ENCODE assay signal across 13 cellular contexts in the genomic region with DNA sequence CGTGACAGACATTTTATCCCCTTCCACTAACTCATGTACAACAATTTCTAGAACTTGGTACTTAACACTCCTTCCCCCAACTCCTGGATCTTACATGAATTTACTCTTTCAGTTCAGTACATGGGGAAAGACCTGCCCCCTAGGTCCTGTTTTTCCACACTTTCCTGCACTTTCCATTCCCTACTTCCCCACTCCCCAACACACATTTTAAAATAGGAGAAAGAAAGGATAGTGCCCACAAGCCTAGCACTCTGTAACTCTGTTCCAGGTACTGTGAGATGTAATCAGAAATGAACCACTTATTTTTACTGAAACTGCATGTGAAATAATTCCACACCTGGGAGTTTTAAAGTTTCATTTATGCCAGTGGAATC. TPM values are rescaled to one million over a fixed set of nuclear protein-coding genes. Genes with fewer than 3 reads are reported as not detected.
DNase-seq lines count a peak whose midpoint lies in the region; ATAC-seq and TF ChIP-seq lines count a peak whose summit lies in the region.
"Had no signal": no experiment of that assay in that cellular context is flagged by ENCODE, and none has a peak within 500 bp of the region (broad histone marks: within the 10 kb centered on the region; RNA-seq: fewer than 3 reads in every experiment).

No MANE protein-coding gene starts in this region.

- H3K27me3 ChIP-seq in right cardiac atrium (ENCODE audit: control insufficient read depth, insufficient read depth) (no peaks in the 10 kb centered on the region), right atrium auricular region (peaks cover 0 to 9% of the 10 kb centered on the region in 2 donors), mucosa of stomach (ENCODE audit: control insufficient read depth, insufficient read depth, low read length) (no peaks in the 10 kb centered on the region)

- H3K4me1 ChIP-seq in right cardiac atrium (ENCODE audit: control insufficient read depth, insufficient read depth, low read length) (no peaks in the 10 kb centered on the region), right atrium auricular region (peaks cover 0 to 10% of the 10 kb centered on the region in 2 donors), mucosa of stomach (ENCODE audit: control insufficient read depth, insufficient read depth, low read length) (peaks cover 14% of the 10 kb centered on the region)

- intact Hi-C loops in right cardiac atrium (cut with DNase I) = no loop called here

- no peak for TF ChIP-seq CTCF in right atrium auricular region (IDR thresholded peaks at IDR 0.05)

- WGBS in right cardiac atrium = 90% methylated on average over 1 of the region's 1 CpG

- H3K9me3 ChIP-seq in right cardiac atrium (ENCODE audit: control insufficient read depth, low read length) = no peaks in the 10 kb centered on the region
- H3K9me3 ChIP-seq in right atrium auricular region = no peaks in the 10 kb centered on the region
- no peaks in the 10 kb centered on the region for H3K9me3 ChIP-seq in mucosa of stomach (ENCODE audit: control insufficient read depth, low read length)
- H3K9me3 ChIP-seq: thoracic aorta had no signal

- H3K27ac ChIP-seq in right cardiac atrium (ENCODE audit: low read length) = no peak overlapping the region
- H3K27ac ChIP-seq in right atrium auricular region = no peak overlapping the region
- peak overlapping the region; percentile 95 for H3K27ac ChIP-seq in epithelial cell of prostate
- H3K27ac ChIP-seq: thoracic aorta had no signal

- H3K36me3 ChIP-seq in right atrium auricular region (no peaks in the 10 kb centered on the region), mucosa of stomach (ENCODE audit: control insufficient read depth, insufficient read depth, low read length) (no peaks in the 10 kb centered on the region)
- H3K36me3 ChIP-seq: thoracic aorta had no signal

- peak overlapping the region; percentile 69 for H3K9ac ChIP-seq in mucosa of stomach (ENCODE audit: low read length)

- DNase-seq in right cardiac atrium (no peak), right atrium auricular region (ENCODE audit: low spot score) (no peak), epithelial cell of prostate (ENCODE audit: low read depth, low spot score) (no peak), activated T-cell treated with anti-CD3 and anti-CD28 coated beads for 4 hours (no peak)
- DNase-seq: activated CD4-positive, alpha-beta T cell treated with anti-CD3 and anti-CD28 coated beads, Interleukin-2, amount 50 U/mL, for 48 hours; activated effector memory CD4-positive, alpha-beta T cell treated with Interleukin-2 at 50 U/mL for 16 hours; glutamatergic neuron; left colon had no signal

- peak overlapping the region; percentile 16 for H3K4me3 ChIP-seq in right cardiac atrium (ENCODE audit: low read length)
- H3K4me3 ChIP-seq in right atrium auricular region = peak overlapping the region in 1 of 2 donors; percentile 20
- H3K4me3 ChIP-seq in mucosa of stomach (ENCODE audit: low read length) = peak overlapping the region; percentile 66

- no peak for ATAC-seq in right cardiac atrium
- ATAC-seq in GM21576 (IDR thresholded peaks at IDR 0.05; ENCODE audit: unreplicated experiment) = no peak
- no peak for ATAC-seq in HG03159 (IDR thresholded peaks at IDR 0.05; ENCODE audit: unreplicated experiment)
- ATAC-seq in GM19395 (IDR thresholded peaks at IDR 0.05; ENCODE audit: unreplicated experiment) = no peak
- ATAC-seq: left colon had no signal

RNA-seq across cellular contexts. Expression of a gene that starts 1.4 kb away (rescaled TPM):
- total RNA-seq in right cardiac atrium (10 to 100 TPM; 12.6 to 23.9 (median 16.3) TPM), right atrium auricular region (10 to 100 TPM in 1 of 2 donors, 1 to 10 TPM in 1; 9.2 to 20.6 TPM)
- 4.1 TPM for polyA plus RNA-seq in right cardiac atrium
